In genomic region chr1:26093569-26093968, GRCh38 we compare ENCODE assay signal across 15 cellular contexts. TPM values are rescaled to one million over a fixed set of nuclear protein-coding genes. Genes with fewer than 3 reads are reported as not detected.
"Had no signal": no experiment of that assay in that cellular context is flagged by ENCODE, and none has a peak within 500 bp of the region (broad histone marks: within the 10 kb centered on the region; RNA-seq: fewer than 3 reads in every experiment).

No MANE protein-coding gene starts in this region.

RNA-seq across cellular contexts. Expression of gene TRIM63, which starts 26.1 kb away (rescaled TPM):
- total RNA-seq: activated CD4-positive, alpha-beta T cell treated with anti-CD3 and anti-CD28 coated beads for 36 hours; activated CD8-positive, alpha-beta memory T cell treated with anti-CD3 and anti-CD28 coated beads, Interleukin-2, amount 10 ng/mL, durations not matched to agents 7 days and 5 days; activated T-helper 2 cell treated with anti-CD3 and anti-CD28 coated beads, Interferon-gamma antibody, Interleukin-2, Interleukin-4, amounts not matched to agents 10 μg/mL and 5 μg/mL and 100 μg/mL, durations not matched to agents 14 hours and 24 hours and 36 hours; dermis microvascular lymphatic vessel endothelial cell; glomerular endothelial cell; natural killer cell treated with Interleukin-12 subunit alpha and Interleukin-12 subunit beta and Interleukin-15 and Interleukin-18, amount 100 ng/mL, for 72 hours; osteocyte; pulmonary artery endothelial cell; T-cell; T-helper 2 cell treated with Interferon-gamma antibody and Interleukin-4, amounts not matched to agents 100 ng/mL and 5 ng/mL, for 36 hours; temporal lobe had no signal

RNA-seq across cellular contexts. Expression of gene SLC30A2, which starts 47.7 kb away (rescaled TPM):
- total RNA-seq: activated CD4-positive, alpha-beta T cell treated with anti-CD3 and anti-CD28 coated beads for 36 hours; activated CD8-positive, alpha-beta memory T cell treated with anti-CD3 and anti-CD28 coated beads, Interleukin-2, amount 10 ng/mL, durations not matched to agents 7 days and 5 days; activated CD8-positive, alpha-beta T cell treated with anti-CD3 and anti-CD28 coated beads, Interleukin-2, amount 10 ng/mL, durations not matched to agents 7 days and 5 days; activated naive CD4-positive, alpha-beta T cell treated with anti-CD3 and anti-CD28 coated beads, Interleukin-2, amount 50 U/mL, for 72 hours; activated T-helper 2 cell treated with anti-CD3 and anti-CD28 coated beads, Interferon-gamma antibody, Interleukin-2, Interleukin-4, amounts not matched to agents 10 μg/mL and 5 μg/mL and 100 μg/mL, durations not matched to agents 14 hours and 24 hours and 36 hours; dermis microvascular lymphatic vessel endothelial cell; glomerular endothelial cell; natural killer cell treated with Interleukin-12 subunit alpha and Interleukin-12 subunit beta and Interleukin-15 and Interleukin-18, amount 100 ng/mL, for 72 hours; osteocyte; pulmonary artery endothelial cell; SK-MEL-5; T-helper 2 cell treated with Interferon-gamma antibody and Interleukin-4, amounts not matched to agents 100 ng/mL and 5 ng/mL, for 36 hours; temporal lobe; tibial nerve had no signal
